10 cellular contexts compared by ENCODE assay signal in genomic region chr7:2785071-2785500, GRCh38. TPM values are rescaled to one million over a fixed set of nuclear protein-coding genes. Genes with fewer than 3 reads are reported as not detected.
A peak's percentile ranks its signal among the peaks of the same experiment; 100 is the strongest.
DNase-seq lines count a peak whose midpoint lies in the region; ATAC-seq, FAIRE-seq and TF ChIP-seq lines count a peak whose summit lies in the region.
"Had no signal": no experiment of that assay in that cellular context is flagged by ENCODE, and none has a peak within 500 bp of the region (broad histone marks: within the 10 kb centered on the region; RNA-seq: fewer than 3 reads in every experiment).

No MANE protein-coding gene starts in this region.

- H3K36me3 ChIP-seq in sigmoid colon (no peaks in the 10 kb centered on the region), kidney (ENCODE audit: control insufficient read depth in 1 of 2, insufficient read depth in 2 of 2, low read length in 2 of 2) (no peaks in the 10 kb centered on the region)

- peaks cover 19% of the 10 kb centered on the region for H3K36me3 Mint-ChIP-seq in chondrocyte (ENCODE audit: low read depth)

- peaks cover 82% of the 10 kb centered on the region for H3K4me1 Mint-ChIP-seq in chondrocyte (ENCODE audit: low read depth)

- no peak overlapping the region for H3K4me3 Mint-ChIP-seq in chondrocyte (ENCODE audit: unreplicated experiment)
- H3K4me3 Mint-ChIP-seq: brain had no signal

- no peaks in the 10 kb centered on the region for H3K27me3 Mint-ChIP-seq in chondrocyte (ENCODE audit: low read depth)
- H3K27me3 Mint-ChIP-seq: brain had no signal

- no peak for TF ChIP-seq EP300 in sigmoid colon (IDR thresholded peaks at IDR 0.05)

- no peak for TF ChIP-seq CTCF in chondrocyte (IDR thresholded peaks at IDR 0.05)
- TF ChIP-seq CTCF in sigmoid colon (IDR thresholded peaks at IDR 0.05) = no peak
- no peak for TF ChIP-seq CTCF in kidney (IDR thresholded peaks at IDR 0.05; ENCODE audit: borderline replicate concordance, extremely low read depth, insufficient read depth)

- peak; percentile 68 for ATAC-seq in GM18909 (IDR thresholded peaks at IDR 0.05; ENCODE audit: poor library complexity, unreplicated experiment)
- peak; percentile 68 for ATAC-seq in HG03196 (IDR thresholded peaks at IDR 0.05; ENCODE audit: unreplicated experiment)

- 71 to 80% methylated on average over 6 of the region's 6 CpGs for WGBS in sigmoid colon, 2 donors

- FAIRE-seq in kidney (lab: Jason Lieb, UNC) = no peak

- peaks cover 3% of the 10 kb centered on the region for H3K9me3 Mint-ChIP-seq in chondrocyte (ENCODE audit: low read depth)

- H3K9me3 ChIP-seq in sigmoid colon (no peaks in the 10 kb centered on the region), kidney (ENCODE audit: control insufficient read depth in 1 of 2, low read length in 2 of 2) (no peaks in the 10 kb centered on the region)

- no peak overlapping the region for H3K9ac ChIP-seq in kidney (ENCODE audit: low read length in 2 of 2)

- intact Hi-C loops in sigmoid colon (cut with DNase I) = no loop called here
- intact Hi-C loops in kidney (cut with DNase I) = no loop called here

- DNase-seq in chondrocyte (ENCODE audit: low spot score) (no peak), sigmoid colon (no peak), NCI-H1092 treated with DMSO at 0.1 percent for 48 hours (lab: John Stamatoyannopoulos, UW) (no peak), DMS79 treated with DMSO at 0.1 percent for 48 hours (lab: John Stamatoyannopoulos, UW) (no peak), kidney (no peak), KG1 (lab: John Stamatoyannopoulos, UW) (no peak)

- no peaks in the 10 kb centered on the region for H3K27me3 ChIP-seq in sigmoid colon

- H3K27ac ChIP-seq in sigmoid colon = peak overlapping the region in 3 of 4 donors; percentile 35 to 59 (median 53)
- H3K27ac ChIP-seq in kidney (ENCODE audit: low read depth in 2 of 2, low read length in 2 of 2) = no peak overlapping the region

- H3K4me3 ChIP-seq in sigmoid colon = no peak overlapping the region
- no peak overlapping the region for H3K4me3 ChIP-seq in kidney (ENCODE audit: low read length in 2 of 2)
- H3K4me3 ChIP-seq: lung had no signal

- TF ChIP-seq POLR2A in sigmoid colon (IDR thresholded peaks at IDR 0.05) = no peak

- peak overlapping the region; percentile 94 for H3K27ac Mint-ChIP-seq in chondrocyte (ENCODE audit: unreplicated experiment)

- peaks cover 0 to 37% (median 31%) of the 10 kb centered on the region in 4 donors for H3K4me1 ChIP-seq in sigmoid colon
- peaks cover 0 to 2% of the 10 kb centered on the region in 2 donors for H3K4me1 ChIP-seq in kidney (ENCODE audit: control insufficient read depth in 1 of 2, insufficient read depth in 1 of 2, low read depth in 1 of 2, low read length in 2 of 2)

RNA-seq across cellular contexts. Expression of gene GNA12, which starts 59.0 kb away (rescaled TPM):
- total RNA-seq in chondrocyte = 77.5 to 111 TPM (median 108 TPM) in 3 replicates
- total RNA-seq in sigmoid colon = 10 to 100 TPM; 21.4 to 46.5 (median 24.6) TPM
- polyA plus RNA-seq in sigmoid colon = 10 to 100 TPM; 13.2 to 22.7 (median 18.6) TPM
- 41.1 TPM for total RNA-seq in kidney
- polyA plus RNA-seq in kidney (ENCODE audit: insufficient read depth, low read depth, low replicate concordance) = 16.5 TPM

Comparison
In these comparisons a context has a peak if more than half of its experiments do, and no peak if none do; other contexts are left out.
1. H3K27ac ChIP-seq: peak in sigmoid colon (3 of 4); none in kidney (0 of 2).